Comparison of ENCODE assay signal across 18 cellular contexts in genomic region chr3:180762866-180763265, GRCh38.
DNase-seq lines count a peak whose midpoint lies in the region; ATAC-seq and TF ChIP-seq lines count a peak whose summit lies in the region.
"Had no signal": no experiment of that assay in that cellular context is flagged by ENCODE, and none has a peak within 500 bp of the region (broad histone marks: within the 10 kb centered on the region; RNA-seq: fewer than 3 reads in every experiment).

No MANE protein-coding gene starts in this region.

- TF ChIP-seq CTCF in MM.1S (IDR thresholded peaks at IDR 0.05; ENCODE audit: low read length): no peak
- TF ChIP-seq CTCF in RWPE2 (IDR thresholded peaks at IDR 0.05; ENCODE audit: poor library complexity, severe bottlenecking): no peak
- no peak for TF ChIP-seq CTCF in fibroblast of villous mesenchyme (IDR thresholded peaks at IDR 0.05; ENCODE audit: insufficient read depth, low read depth, low read length)

- H3K4me3 ChIP-seq in ACC112 (ENCODE audit: low read depth, low read length): peak overlapping the region; percentile 63
- no peak overlapping the region for H3K4me3 ChIP-seq in MM.1S (ENCODE audit: low read length)
- no peak overlapping the region for H3K4me3 ChIP-seq in RWPE2 (ENCODE audit: severe bottlenecking)
- H3K4me3 ChIP-seq in fibroblast of villous mesenchyme (ENCODE audit: low read depth, low read length): no peak overlapping the region
- H3K4me3 ChIP-seq: BLaER1 treated with 17β-estradiol and CSF1 and Interleukin-3, amounts not matched to agents 10 nM and 100 nM; Peyer's patch had no signal

- no peaks in the 10 kb centered on the region for H4K20me1 ChIP-seq in MM.1S (ENCODE audit: insufficient read depth, low read length)
- H4K20me1 ChIP-seq: BLaER1 treated with 17β-estradiol and CSF1 and Interleukin-3, amounts not matched to agents 10 nM and 100 nM had no signal

- H3K4me1 ChIP-seq in ACC112 (ENCODE audit: control insufficient read depth, insufficient read depth, low read length, unreplicated experiment): no peaks in the 10 kb centered on the region
- no peaks in the 10 kb centered on the region for H3K4me1 ChIP-seq in MM.1S (ENCODE audit: low read length)
- no peaks in the 10 kb centered on the region for H3K4me1 ChIP-seq in RWPE2 (ENCODE audit: insufficient read depth, poor library complexity, severe bottlenecking)
- H3K4me1 ChIP-seq: BLaER1 treated with 17β-estradiol and CSF1 and Interleukin-3, amounts not matched to agents 10 nM and 100 nM; Peyer's patch had no signal

- H3F3A ChIP-seq in MM.1S (ENCODE audit: insufficient read depth, low read length): no peaks in the 10 kb centered on the region

- ATAC-seq in RWPE2 (ENCODE audit: low read depth) (peak; percentile 70), esophagus mucosa (no peak), HG02970 (IDR thresholded peaks at IDR 0.05; ENCODE audit: low FRiP score, unreplicated experiment) (no peak), HG03565 (IDR thresholded peaks at IDR 0.05; ENCODE audit: unreplicated experiment) (no peak)

- H3K79me2 ChIP-seq in ACC112 (ENCODE audit: control insufficient read depth, insufficient read depth, low read length, unreplicated experiment): no peaks in the 10 kb centered on the region
- H3K79me2 ChIP-seq in MM.1S (ENCODE audit: low read length): no peaks in the 10 kb centered on the region

- H3K4me2 ChIP-seq in MM.1S (ENCODE audit: low read depth, low read length): peak overlapping the region; percentile 14; the same call in 1 of the 2 replicates
- H3K4me2 ChIP-seq: BLaER1 treated with 17β-estradiol and CSF1 and Interleukin-3, amounts not matched to agents 10 nM and 100 nM had no signal

- H3K9ac ChIP-seq in MM.1S (ENCODE audit: low read length): no peak overlapping the region
- H3K9ac ChIP-seq: BLaER1 treated with 17β-estradiol and CSF1 and Interleukin-3, amounts not matched to agents 10 nM and 100 nM had no signal

- no peaks in the 10 kb centered on the region for H3K9me3 ChIP-seq in MM.1S (replicated peaks; ENCODE audit: insufficient read depth, low read length)
- H3K9me3 ChIP-seq in RWPE2 (ENCODE audit: severe bottlenecking): no peaks in the 10 kb centered on the region
- H3K9me3 ChIP-seq: Peyer's patch had no signal

- H2AFZ ChIP-seq in ACC112 (ENCODE audit: low read length, unreplicated experiment): peak overlapping the region; percentile 17
- peak overlapping the region; percentile 32 for H2AFZ ChIP-seq in MM.1S (ENCODE audit: low read length)

- H3K27me3 ChIP-seq in ACC112 (ENCODE audit: insufficient read depth, low read length): no peaks in the 10 kb centered on the region
- H3K27me3 ChIP-seq in MM.1S (replicated peaks; ENCODE audit: insufficient read depth, low read length): no peaks in the 10 kb centered on the region
- no peaks in the 10 kb centered on the region for H3K27me3 ChIP-seq in RWPE2 (ENCODE audit: insufficient read depth, poor library complexity, severe bottlenecking)
- H3K27me3 ChIP-seq: BLaER1 treated with 17β-estradiol and CSF1 and Interleukin-3, amounts not matched to agents 10 nM and 100 nM; Peyer's patch had no signal

- H3K9me2 ChIP-seq in MM.1S (replicated peaks; ENCODE audit: insufficient read depth, low read length): no peaks in the 10 kb centered on the region

- H3K27ac ChIP-seq in ACC112 (ENCODE audit: low read depth, low read length): no peak overlapping the region
- H3K27ac ChIP-seq in MM.1S (ENCODE audit: low read length): no peak overlapping the region
- no peak overlapping the region for H3K27ac ChIP-seq in RWPE2 (ENCODE audit: poor library complexity, severe bottlenecking)
- H3K27ac ChIP-seq: BLaER1 treated with 17β-estradiol and CSF1 and Interleukin-3, amounts not matched to agents 10 nM and 100 nM; Peyer's patch had no signal

- DNase-seq in MM.1S: no peak
- DNase-seq in RWPE2 (ENCODE audit: low spot score): no peak
- DNase-seq in fibroblast of villous mesenchyme (ENCODE audit: low read depth): peak; percentile 6
- DNase-seq in OCI-M1 (lab: John Stamatoyannopoulos, UW): no peak
- DNase-seq: CD8-positive, alpha-beta memory T cell; DMS 273 treated with DMSO at 0.1 percent for 48 hours; GF-D8; Karpas-422; NCI-H2029; NCI-H2171; NCI-H446 treated with DMSO at 0.1 percent for 48 hours; Peyer's patch; SIG-M5 had no signal

- H3K36me3 ChIP-seq in ACC112 (ENCODE audit: insufficient read depth, low read length): no peaks in the 10 kb centered on the region
- H3K36me3 ChIP-seq in MM.1S (replicated peaks; ENCODE audit: insufficient read depth, low read length): no peaks in the 10 kb centered on the region
- no peaks in the 10 kb centered on the region for H3K36me3 ChIP-seq in RWPE2 (ENCODE audit: low read depth)
- H3K36me3 ChIP-seq: BLaER1 treated with 17β-estradiol and CSF1 and Interleukin-3, amounts not matched to agents 10 nM and 100 nM; Peyer's patch had no signal
